Comparison of ENCODE assay signal across 9 cellular contexts in genomic region chr7:44636041-44636580, GRCh38. TPM values are rescaled to one million over a fixed set of nuclear protein-coding genes. Genes with fewer than 3 reads are reported as not detected.
DNase-seq lines count a peak whose midpoint lies in the region; ATAC-seq and TF ChIP-seq lines count a peak whose summit lies in the region.
"Had no signal": no experiment of that assay in that cellular context is flagged by ENCODE, and none has a peak within 500 bp of the region (broad histone marks: within the 10 kb centered on the region; RNA-seq: fewer than 3 reads in every experiment).

No MANE protein-coding gene starts in this region.

- TF ChIP-seq POLR2A in esophagus squamous epithelium (IDR thresholded peaks at IDR 0.05): no peak

- H3K9me3 ChIP-seq in SJSA1 (replicated peaks): no peaks in the 10 kb centered on the region
- no peaks in the 10 kb centered on the region for H3K9me3 ChIP-seq in esophagus squamous epithelium

- no peak for DNase-seq in HL-60 (ENCODE audit: low read depth in 1 of 2, low spot score in 1 of 2)
- DNase-seq in SJSA1 (ENCODE audit: low read depth in 1 of 2, low spot score in 2 of 2): peak in 1 of 2 experiments; percentile 19
- no peak for DNase-seq in esophagus squamous epithelium (lab: John Stamatoyannopoulos, UW)
- DNase-seq in HT-29 (ENCODE audit: low spot score): no peak
- DNase-seq in C1 segment of cervical spinal cord (lab: John Stamatoyannopoulos, UW): no peak
- DNase-seq: NCI-H82 had no signal

- TF ChIP-seq CTCF in HL-60 (IDR thresholded peaks at IDR 0.05; ENCODE audit: insufficient read depth, low read length) (no peak), esophagus squamous epithelium (IDR thresholded peaks at IDR 0.05) (no peak)

- 100% methylated on average over 1 of the region's 3 CpGs; no CpG with 5 or more reads in 1 of the 2 donors for WGBS in esophagus squamous epithelium, 2 donors

- ATAC-seq in HG03469 (IDR thresholded peaks at IDR 0.05; ENCODE audit: unreplicated experiment): no peak
- no peak for ATAC-seq in HG02970 (IDR thresholded peaks at IDR 0.05; ENCODE audit: low FRiP score, unreplicated experiment)

- H3K36me3 ChIP-seq in SJSA1 (no peaks in the 10 kb centered on the region; the same call in 1 of the 2 replicates), esophagus squamous epithelium (peaks cover 0 to 11% (median 0%) of the 10 kb centered on the region in 3 donors)

- intact Hi-C loops in esophagus squamous epithelium (cut with DNase I): no loop called here

- H3K27ac ChIP-seq in HL-60 (replicated peaks): peak overlapping the region; percentile 4; the same call in 1 of the 2 replicates
- H3K27ac ChIP-seq in SJSA1: 0 out of 2 replicates have a peak overlapping the region, but pooled peaks have one; percentile 16
- peak overlapping the region; percentile 68 to 96 (median 93) for H3K27ac ChIP-seq in esophagus squamous epithelium
- peak overlapping the region in 19 of 21 experiments; percentile 0 to 99 (median 94) for H3K27ac ChIP-seq in skin epidermis

- H3K4me3 ChIP-seq in HL-60 (replicated peaks; ENCODE audit: insufficient read depth, low read length): no peak overlapping the region
- no peak overlapping the region for H3K4me3 ChIP-seq in SJSA1
- no peak overlapping the region for H3K4me3 ChIP-seq in esophagus squamous epithelium
- H3K4me3 ChIP-seq in skin epidermis: no peak overlapping the region

- H3K4me1 ChIP-seq in SJSA1 (replicated peaks) (peaks cover 89% of the 10 kb centered on the region), esophagus squamous epithelium (peaks cover 71 to 98% (median 84%) of the 10 kb centered on the region in 3 donors)

- no peaks in the 10 kb centered on the region for H3K27me3 ChIP-seq in HL-60 (ENCODE audit: insufficient read depth, poor library complexity, severe bottlenecking)
- no peaks in the 10 kb centered on the region for H3K27me3 ChIP-seq in SJSA1 (replicated peaks)
- no peaks in the 10 kb centered on the region for H3K27me3 ChIP-seq in esophagus squamous epithelium

RNA-seq across cellular contexts. Expression of gene OGDH, which starts 29.7 kb away (rescaled TPM):
- total RNA-seq in SJSA1 (2014; rRNA removed; shearing (Covaris generic)): 38.4 and 51.3 TPM in 2 replicates
- total RNA-seq in esophagus squamous epithelium: 100 to 1,000 TPM in 1 of 4 donors, 10 to 100 TPM in 3; 68.9 to 102 (median 89.5) TPM
- total RNA-seq in HT-29 (2014; rRNA removed; shearing (Covaris generic)): 72.0 and 81.6 TPM in 2 replicates

RNA-seq across cellular contexts. Expression of gene TMED4, which starts 54.1 kb away (rescaled TPM):
- total RNA-seq in SJSA1 (2014; rRNA removed; shearing (Covaris generic)): 108 and 164 TPM in 2 replicates
- total RNA-seq in esophagus squamous epithelium: 100 to 1,000 TPM in 2 of 4 donors, 10 to 100 TPM in 2; 68.0 to 123 (median 102) TPM
- 119 and 134 TPM in 2 replicates for total RNA-seq in HT-29 (2014; rRNA removed; shearing (Covaris generic))

Comparison
In these comparisons a context has a peak if more than half of its experiments do, and no peak if none do; other contexts are left out.
1. H3K27ac ChIP-seq: peak in every context shown above with its lines; median percentile 94 in skin epidermis; 93 in esophagus squamous epithelium; 16 in SJSA1; 4 in HL-60.